2 cellular contexts compared by ENCODE assay signal in the genomic region with DNA sequence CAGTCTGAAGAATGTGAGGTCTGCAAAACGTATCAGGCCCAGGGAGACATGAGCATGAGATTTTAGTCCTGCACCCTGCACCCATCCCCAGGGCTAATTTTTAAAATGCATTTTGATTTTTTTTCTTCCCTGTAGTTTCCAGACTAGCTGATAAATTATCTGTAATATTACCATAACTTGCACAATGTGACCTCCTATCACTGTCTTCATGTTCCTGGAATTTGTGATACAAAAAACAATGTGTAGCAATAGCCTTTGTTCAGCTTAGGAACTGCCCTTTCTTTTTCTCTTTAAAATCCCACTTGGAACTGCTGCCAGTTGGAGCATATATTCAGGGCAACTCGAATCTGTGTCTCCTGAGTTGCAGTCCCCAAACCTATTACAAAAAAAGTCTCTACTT.
TF ChIP-seq lines count a peak whose summit lies in the region.

No MANE protein-coding gene starts in this region.

TF ChIP-seq in liver, 16 proteins besides CTCF, POLR2A, EP300 and RAD21 (continued from another document):
- TF ChIP-seq, protein P1, sequence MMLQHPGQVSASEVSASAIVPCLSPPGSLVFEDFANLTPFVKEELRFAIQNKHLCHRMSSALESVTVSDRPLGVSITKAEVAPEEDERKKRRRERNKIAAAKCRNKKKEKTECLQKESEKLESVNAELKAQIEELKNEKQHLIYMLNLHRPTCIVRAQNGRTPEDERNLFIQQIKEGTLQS (IDR thresholded peaks at IDR 0.05) = no peak
- TF ChIP-seq FOXA1 (IDR thresholded peaks at IDR 0.05) (no peak), HNF4G (IDR thresholded peaks at IDR 0.05) (no peak), TAF1 (conservative IDR thresholded peaks at IDR 0.05) (no peak), NR2F2 (IDR thresholded peaks at IDR 0.05) (no peak), EGR1 (IDR thresholded peaks at IDR 0.05; ENCODE audit: low read depth in 2 of 2) (no peak), SP1 (IDR thresholded peaks at IDR 0.05) (peak; percentile 53), FOXA2 (IDR thresholded peaks at IDR 0.05) (no peak)
- TF ChIP-seq, protein P2, sequence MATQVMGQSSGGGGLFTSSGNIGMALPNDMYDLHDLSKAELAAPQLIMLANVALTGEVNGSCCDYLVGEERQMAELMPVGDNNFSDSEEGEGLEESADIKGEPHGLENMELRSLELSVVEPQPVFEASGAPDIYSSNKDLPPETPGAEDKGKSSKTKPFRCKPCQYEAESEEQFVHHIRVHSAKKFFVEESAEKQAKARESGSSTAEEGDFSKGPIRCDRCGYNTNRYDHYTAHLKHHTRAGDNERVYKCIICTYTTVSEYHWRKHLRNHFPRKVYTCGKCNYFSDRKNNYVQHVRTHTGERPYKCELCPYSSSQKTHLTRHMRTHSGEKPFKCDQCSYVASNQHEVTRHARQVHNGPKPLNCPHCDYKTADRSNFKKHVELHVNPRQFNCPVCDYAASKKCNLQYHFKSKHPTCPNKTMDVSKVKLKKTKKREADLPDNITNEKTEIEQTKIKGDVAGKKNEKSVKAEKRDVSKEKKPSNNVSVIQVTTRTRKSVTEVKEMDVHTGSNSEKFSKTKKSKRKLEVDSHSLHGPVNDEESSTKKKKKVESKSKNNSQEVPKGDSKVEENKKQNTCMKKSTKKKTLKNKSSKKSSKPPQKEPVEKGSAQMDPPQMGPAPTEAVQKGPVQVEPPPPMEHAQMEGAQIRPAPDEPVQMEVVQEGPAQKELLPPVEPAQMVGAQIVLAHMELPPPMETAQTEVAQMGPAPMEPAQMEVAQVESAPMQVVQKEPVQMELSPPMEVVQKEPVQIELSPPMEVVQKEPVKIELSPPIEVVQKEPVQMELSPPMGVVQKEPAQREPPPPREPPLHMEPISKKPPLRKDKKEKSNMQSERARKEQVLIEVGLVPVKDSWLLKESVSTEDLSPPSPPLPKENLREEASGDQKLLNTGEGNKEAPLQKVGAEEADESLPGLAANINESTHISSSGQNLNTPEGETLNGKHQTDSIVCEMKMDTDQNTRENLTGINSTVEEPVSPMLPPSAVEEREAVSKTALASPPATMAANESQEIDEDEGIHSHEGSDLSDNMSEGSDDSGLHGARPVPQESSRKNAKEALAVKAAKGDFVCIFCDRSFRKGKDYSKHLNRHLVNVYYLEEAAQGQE (IDR thresholded peaks at IDR 0.05) = no peak
- TF ChIP-seq, protein P3, sequence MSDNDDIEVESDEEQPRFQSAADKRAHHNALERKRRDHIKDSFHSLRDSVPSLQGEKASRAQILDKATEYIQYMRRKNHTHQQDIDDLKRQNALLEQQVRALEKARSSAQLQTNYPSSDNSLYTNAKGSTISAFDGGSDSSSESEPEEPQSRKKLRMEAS (IDR thresholded peaks at IDR 0.05) = no peak

TF ChIP-seq in HepG2, 621 proteins besides CTCF, POLR2A, EP300 and RAD21 (continued from another document):
- TF ChIP-seq CERS6 (CRISPR knock-in tag; IDR thresholded peaks at IDR 0.05) (no peak), GLI4 (CRISPR knock-in tag; IDR thresholded peaks at IDR 0.05; ENCODE audit: borderline replicate concordance) (no peak), ZNF274 (CRISPR knock-in tag; IDR thresholded peaks at IDR 0.05) (no peak), SKIL (CRISPR knock-in tag; IDR thresholded peaks at IDR 0.05; ENCODE audit: borderline replicate concordance) (no peak), NONO (IDR thresholded peaks at IDR 0.05) (no peak), NONO (CRISPR knock-in tag; conservative IDR thresholded peaks at IDR 0.05) (no peak), CCDC6 (CRISPR knock-in tag; IDR thresholded peaks at IDR 0.05) (no peak), KDM6A (CRISPR knock-in tag; IDR thresholded peaks at IDR 0.05; ENCODE audit: low read depth) (no peak)
- TF ChIP-seq, protein P4, sequence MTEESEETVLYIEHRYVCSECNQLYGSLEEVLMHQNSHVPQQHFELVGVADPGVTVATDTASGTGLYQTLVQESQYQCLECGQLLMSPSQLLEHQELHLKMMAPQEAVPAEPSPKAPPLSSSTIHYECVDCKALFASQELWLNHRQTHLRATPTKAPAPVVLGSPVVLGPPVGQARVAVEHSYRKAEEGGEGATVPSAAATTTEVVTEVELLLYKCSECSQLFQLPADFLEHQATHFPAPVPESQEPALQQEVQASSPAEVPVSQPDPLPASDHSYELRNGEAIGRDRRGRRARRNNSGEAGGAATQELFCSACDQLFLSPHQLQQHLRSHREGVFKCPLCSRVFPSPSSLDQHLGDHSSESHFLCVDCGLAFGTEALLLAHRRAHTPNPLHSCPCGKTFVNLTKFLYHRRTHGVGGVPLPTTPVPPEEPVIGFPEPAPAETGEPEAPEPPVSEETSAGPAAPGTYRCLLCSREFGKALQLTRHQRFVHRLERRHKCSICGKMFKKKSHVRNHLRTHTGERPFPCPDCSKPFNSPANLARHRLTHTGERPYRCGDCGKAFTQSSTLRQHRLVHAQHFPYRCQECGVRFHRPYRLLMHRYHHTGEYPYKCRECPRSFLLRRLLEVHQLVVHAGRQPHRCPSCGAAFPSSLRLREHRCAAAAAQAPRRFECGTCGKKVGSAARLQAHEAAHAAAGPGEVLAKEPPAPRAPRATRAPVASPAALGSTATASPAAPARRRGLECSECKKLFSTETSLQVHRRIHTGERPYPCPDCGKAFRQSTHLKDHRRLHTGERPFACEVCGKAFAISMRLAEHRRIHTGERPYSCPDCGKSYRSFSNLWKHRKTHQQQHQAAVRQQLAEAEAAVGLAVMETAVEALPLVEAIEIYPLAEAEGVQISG (CRISPR knock-in tag; IDR thresholded peaks at IDR 0.05) = no peak
